ENCODE assay signal across 8 cellular contexts in genomic region chr12:120249875-120250795, GRCh38. TPM values are rescaled to one million over a fixed set of nuclear protein-coding genes. Genes with fewer than 3 reads are reported as not detected.
DNase-seq lines count a peak whose midpoint lies in the region; ATAC-seq and TF ChIP-seq lines count a peak whose summit lies in the region.

No MANE protein-coding gene starts in this region.

- H3K4me1 ChIP-seq in testis (peaks cover 24% of the 10 kb centered on the region), neuronal stem cell (ENCODE audit: control insufficient read depth in 2 of 2, insufficient read depth in 1 of 2, low read depth in 1 of 2, low read length in 2 of 2) (peaks cover 4 to 11% of the 10 kb centered on the region in 2 donors)

- H2AFZ ChIP-seq in neuronal stem cell (ENCODE audit: low read length), result no peak overlapping the region

- 40 to 59% methylated on average over 4 to 8 of the region's 8 CpGs for WGBS in testis, 2 donors
- no CpG with 5 or more reads among the region's 8 CpGs for WGBS in neuronal stem cell (ENCODE audit: extremely low coverage in 2 of 2, insufficient read length in 2 of 2, insufficient replicate concordance in 1 of 2), 2 donors

- H2AK5ac ChIP-seq in neuronal stem cell (ENCODE audit: low read depth, low read length), result no peak overlapping the region

- H3K4me3 Mint-ChIP-seq in activated naive CD8-positive, alpha-beta T cell treated with anti-CD3 and anti-CD28 coated beads, Interleukin-2, amount 10 ng/mL, durations not matched to agents 7 days and 5 days, result peak overlapping the region; percentile 80

- ATAC-seq in activated naive CD8-positive, alpha-beta T cell treated with anti-CD3 and anti-CD28 coated beads, Interleukin-2, amount 10 ng/mL, durations not matched to agents 7 days and 5 days (ENCODE audit: low read depth), result peak; percentile 4
- ATAC-seq in left lobe of liver (peak; percentile 23), GM21723 (IDR thresholded peaks at IDR 0.05; ENCODE audit: unreplicated experiment) (no peak)

- H3K9me3 Mint-ChIP-seq in activated naive CD8-positive, alpha-beta T cell treated with anti-CD3 and anti-CD28 coated beads, Interleukin-2, amount 10 ng/mL, durations not matched to agents 7 days and 5 days, result no peaks in the 10 kb centered on the region

- peak overlapping the region; percentile 20 to 33 for H3K27ac ChIP-seq in testis
- H3K27ac ChIP-seq in neuronal stem cell (replicated peaks; ENCODE audit: low read length), result no peak overlapping the region

- H3K9me3 ChIP-seq in testis, result no peaks in the 10 kb centered on the region
- peaks cover 0 to 2% of the 10 kb centered on the region in 2 donors for H3K9me3 ChIP-seq in neuronal stem cell (replicated peaks in 1 of 2; ENCODE audit: control insufficient read depth in 2 of 2, insufficient read depth in 1 of 2, low read depth in 1 of 2, low read length in 2 of 2)

- peak overlapping the region; percentile 90 for H3K27ac Mint-ChIP-seq in activated naive CD8-positive, alpha-beta T cell treated with anti-CD3 and anti-CD28 coated beads, Interleukin-2, amount 10 ng/mL, durations not matched to agents 7 days and 5 days

- no peak overlapping the region for H3K9ac ChIP-seq in neuronal stem cell (ENCODE audit: low read depth, low read length, poor library complexity)

- peak; percentile 29 for DNase-seq in NK-92 treated with Interleukin-12 subunit alpha and Interleukin-12 subunit beta, amount 100 ng/mL, for 24 hours (lab: John Stamatoyannopoulos, UW)
- DNase-seq in NK-92 (lab: John Stamatoyannopoulos, UW; ENCODE audit: unreplicated experiment), result no peak
- peak; percentile 48 for DNase-seq in activated naive CD8-positive, alpha-beta T cell treated with anti-CD3 and anti-CD28 coated beads, Interleukin-2, amount 10 ng/mL, durations not matched to agents 7 days and 5 days
- DNase-seq in left lobe of liver (ENCODE audit: low spot score), result no peak
- DNase-seq in testis, result peak; percentile 88
- no peak for DNase-seq in neuronal stem cell (ENCODE audit: low spot score)
- no peak for DNase-seq in stimulated activated CD4-positive, alpha-beta T cell treated with anti-CD3 and anti-CD28 coated beads, Interleukin-1b, Interleukin-23, amount 100 ng/mL, for 48 hours

- H3K36me3 ChIP-seq in testis (ENCODE audit: low read depth, missing control alignments) (no peaks in the 10 kb centered on the region), neuronal stem cell (replicated peaks in 1 of 2; ENCODE audit: control insufficient read depth in 2 of 2, insufficient read depth in 2 of 2, low read length in 2 of 2) (peaks cover 0 to 8% of the 10 kb centered on the region in 2 donors)

- H3K27me3 Mint-ChIP-seq in activated naive CD8-positive, alpha-beta T cell treated with anti-CD3 and anti-CD28 coated beads, Interleukin-2, amount 10 ng/mL, durations not matched to agents 7 days and 5 days, result peaks cover 2% of the 10 kb centered on the region

- H3K4me2 ChIP-seq in neuronal stem cell (ENCODE audit: insufficient read depth, low read length, poor library complexity, severe bottlenecking), result no peak overlapping the region

- H3K27me3 ChIP-seq in testis (no peaks in the 10 kb centered on the region), neuronal stem cell (ENCODE audit: control insufficient read depth in 3 of 3, insufficient read depth in 3 of 3, low read depth in 1 of 3, low read length in 3 of 3) (no peaks in the 10 kb centered on the region)

- POLR2A ChIA-PET in activated naive CD8-positive, alpha-beta T cell treated with anti-CD3 and anti-CD28 coated beads, Interleukin-2, amount 10 ng/mL, durations not matched to agents 7 days and 5 days (lab: Charles Lee), result interaction anchor here (1.1 to 9.3 kb wide), 7 partner anchors 10 to 127 kb away, joined by 3 to 110 read pairs (median 42); partner anchors contain the start of genes PXN, RNU4-1, RNU4-2 and RPLP0

- no peak overlapping the region for H3K4ac ChIP-seq in neuronal stem cell (ENCODE audit: low read length)

- no peak overlapping the region for H2BK15ac ChIP-seq in neuronal stem cell (ENCODE audit: low read length)

- H3K18ac ChIP-seq in neuronal stem cell (ENCODE audit: low read length), result no peak overlapping the region

- H2BK12ac ChIP-seq in neuronal stem cell (ENCODE audit: low read length), result no peak overlapping the region

- H3K79me1 ChIP-seq in neuronal stem cell (ENCODE audit: low read depth, low read length), result no peaks in the 10 kb centered on the region

- H3K4me3 ChIP-seq in testis (no peak overlapping the region), neuronal stem cell (ENCODE audit: low read length in 2 of 2) (no peak overlapping the region)

- no peak overlapping the region for H3K23ac ChIP-seq in neuronal stem cell (ENCODE audit: low read depth, low read length, poor library complexity)

- intact Hi-C loops in testis (cut with DNase I; ENCODE audit: low total_unique reads), result no loop called here

- H3K4me1 Mint-ChIP-seq in activated naive CD8-positive, alpha-beta T cell treated with anti-CD3 and anti-CD28 coated beads, Interleukin-2, amount 10 ng/mL, durations not matched to agents 7 days and 5 days, result peaks cover 59% of the 10 kb centered on the region

- H3K14ac ChIP-seq in neuronal stem cell (ENCODE audit: low read length), result no peak overlapping the region

- H4K91ac ChIP-seq in neuronal stem cell (ENCODE audit: low read depth, low read length, poor library complexity), result no peak overlapping the region

- no peak for TF ChIP-seq POLR2A in testis (IDR thresholded peaks at IDR 0.05)

- no peak overlapping the region for H2BK120ac ChIP-seq in neuronal stem cell (ENCODE audit: low read depth, low read length)

- H4K8ac ChIP-seq in neuronal stem cell (ENCODE audit: low read depth, low read length), result no peak overlapping the region

- H3K36me3 Mint-ChIP-seq in activated naive CD8-positive, alpha-beta T cell treated with anti-CD3 and anti-CD28 coated beads, Interleukin-2, amount 10 ng/mL, durations not matched to agents 7 days and 5 days, result peaks cover 38% of the 10 kb centered on the region

- no peak overlapping the region for H2BK5ac ChIP-seq in neuronal stem cell (ENCODE audit: low read length)

- no peak for TF ChIP-seq CTCF in testis (IDR thresholded peaks at IDR 0.05)

RNA-seq across cellular contexts. Expression of gene PXN, which starts 15.4 kb away (rescaled TPM):
- total RNA-seq in activated naive CD8-positive, alpha-beta T cell treated with anti-CD3 and anti-CD28 coated beads, Interleukin-2, amount 10 ng/mL, durations not matched to agents 7 days and 5 days, result 10 to 100 TPM; 89.0 to 94.7 TPM
- total RNA-seq in left lobe of liver (24.0 TPM), testis (10 to 100 TPM; 81.8 to 84.9 TPM)
- 89.6 TPM for polyA plus RNA-seq in testis (ENCODE audit: insufficient read depth, low read depth, low replicate concordance)
- polyA plus RNA-seq in neuronal stem cell (2013, experiment 1 of 2), result 29.0 TPM
- 29.6 TPM for polyA plus RNA-seq in neuronal stem cell (2013, experiment 2 of 2)

RNA-seq across cellular contexts. Expression of gene RNU4-2, which starts 41.6 kb away (rescaled TPM):
- total RNA-seq in activated naive CD8-positive, alpha-beta T cell treated with anti-CD3 and anti-CD28 coated beads, Interleukin-2, amount 10 ng/mL, durations not matched to agents 7 days and 5 days, result 1,000 to 10,000 TPM; 4,069 to 4,265 TPM
- total RNA-seq in left lobe of liver (3,631 TPM), testis (under 1 TPM; under 0.01 TPM)
- polyA plus RNA-seq in testis (ENCODE audit: insufficient read depth, low read depth, low replicate concordance), result not detected
- polyA plus RNA-seq in neuronal stem cell (2013, experiment 1 of 2), result not detected
- polyA plus RNA-seq in neuronal stem cell (2013, experiment 2 of 2), result not detected

RNA-seq across cellular contexts. Expression of gene RNU4-1, which starts 42.9 kb away (rescaled TPM):
- 1,000 to 10,000 TPM; 1,307 to 1,401 TPM for total RNA-seq in activated naive CD8-positive, alpha-beta T cell treated with anti-CD3 and anti-CD28 coated beads, Interleukin-2, amount 10 ng/mL, durations not matched to agents 7 days and 5 days
- total RNA-seq in left lobe of liver, result 1,949 TPM
- under 1 TPM; under 0.01 TPM for total RNA-seq in testis
- polyA plus RNA-seq in testis (ENCODE audit: insufficient read depth, low read depth, low replicate concordance), result not detected
- polyA plus RNA-seq in neuronal stem cell (2013, experiment 1 of 2), result not detected
- not detected for polyA plus RNA-seq in neuronal stem cell (2013, experiment 2 of 2)

RNA-seq across cellular contexts. Expression of gene RPLP0, which starts 49.2 kb away (rescaled TPM):
- 1,000 to 10,000 TPM; 1,639 to 1,688 TPM for total RNA-seq in activated naive CD8-positive, alpha-beta T cell treated with anti-CD3 and anti-CD28 coated beads, Interleukin-2, amount 10 ng/mL, durations not matched to agents 7 days and 5 days
- total RNA-seq in left lobe of liver, result 743 TPM
- total RNA-seq in testis, result 1,000 to 10,000 TPM in 1 of 2 donors, 100 to 1,000 TPM in 1; 733 to 1,607 TPM
- 1,137 TPM for polyA plus RNA-seq in testis (ENCODE audit: insufficient read depth, low read depth, low replicate concordance)
- 4,689 TPM for polyA plus RNA-seq in neuronal stem cell (2013, experiment 1 of 2)
- polyA plus RNA-seq in neuronal stem cell (2013, experiment 2 of 2), result 4,697 TPM

RNA-seq across cellular contexts. Expression of gene SIRT4, which starts 52.0 kb away (rescaled TPM):
- total RNA-seq in activated naive CD8-positive, alpha-beta T cell treated with anti-CD3 and anti-CD28 coated beads, Interleukin-2, amount 10 ng/mL, durations not matched to agents 7 days and 5 days, result 1 to 10 TPM; 1.7 to 2.6 TPM
- 3.4 TPM for total RNA-seq in left lobe of liver
- total RNA-seq in testis, result 1 to 10 TPM; 3.3 to 5.0 TPM
- 10.0 TPM for polyA plus RNA-seq in testis (ENCODE audit: insufficient read depth, low read depth, low replicate concordance)
- polyA plus RNA-seq in neuronal stem cell (2013, experiment 1 of 2), result 4.2 TPM
- 4.0 TPM for polyA plus RNA-seq in neuronal stem cell (2013, experiment 2 of 2)

Comparison
In these comparisons a context has a peak if more than half of its experiments do, and no peak if none do; other contexts are left out.
1. DNase-seq: peak in NK-92 treated with Interleukin-12 subunit alpha and Interleukin-12 subunit beta, amount 100 ng/mL, for 24 hours (single experiment), activated naive CD8-positive, alpha-beta T cell treated with anti-CD3 and anti-CD28 coated beads, Interleukin-2, amount 10 ng/mL, durations not matched to agents 7 days and 5 days (single experiment) and testis (single experiment); none in NK-92 (single experiment), left lobe of liver (single experiment), neuronal stem cell (single experiment) and stimulated activated CD4-positive, alpha-beta T cell treated with anti-CD3 and anti-CD28 coated beads, Interleukin-1b, Interleukin-23, amount 100 ng/mL, for 48 hours (single experiment).
2. RNA of gene RNU4-2, which starts 41.6 kb away (total RNA-seq): 4,069 to 4,265 TPM in activated naive CD8-positive, alpha-beta T cell treated with anti-CD3 and anti-CD28 coated beads, Interleukin-2, amount 10 ng/mL, durations not matched to agents 7 days and 5 days and 3,631 TPM in left lobe of liver (single experiment); under 0.01 TPM in testis; every median in the first group is over 1,000 times any median in the second.
3. RNA of gene RNU4-1, which starts 42.9 kb away (total RNA-seq): 1,949 TPM in left lobe of liver (single experiment) and 1,307 to 1,401 TPM in activated naive CD8-positive, alpha-beta T cell treated with anti-CD3 and anti-CD28 coated beads, Interleukin-2, amount 10 ng/mL, durations not matched to agents 7 days and 5 days; under 0.01 TPM in testis; every median in the first group is over 1,000 times any median in the second.